Comparison of ENCODE assay signal across 8 cellular contexts in the genomic region with DNA sequence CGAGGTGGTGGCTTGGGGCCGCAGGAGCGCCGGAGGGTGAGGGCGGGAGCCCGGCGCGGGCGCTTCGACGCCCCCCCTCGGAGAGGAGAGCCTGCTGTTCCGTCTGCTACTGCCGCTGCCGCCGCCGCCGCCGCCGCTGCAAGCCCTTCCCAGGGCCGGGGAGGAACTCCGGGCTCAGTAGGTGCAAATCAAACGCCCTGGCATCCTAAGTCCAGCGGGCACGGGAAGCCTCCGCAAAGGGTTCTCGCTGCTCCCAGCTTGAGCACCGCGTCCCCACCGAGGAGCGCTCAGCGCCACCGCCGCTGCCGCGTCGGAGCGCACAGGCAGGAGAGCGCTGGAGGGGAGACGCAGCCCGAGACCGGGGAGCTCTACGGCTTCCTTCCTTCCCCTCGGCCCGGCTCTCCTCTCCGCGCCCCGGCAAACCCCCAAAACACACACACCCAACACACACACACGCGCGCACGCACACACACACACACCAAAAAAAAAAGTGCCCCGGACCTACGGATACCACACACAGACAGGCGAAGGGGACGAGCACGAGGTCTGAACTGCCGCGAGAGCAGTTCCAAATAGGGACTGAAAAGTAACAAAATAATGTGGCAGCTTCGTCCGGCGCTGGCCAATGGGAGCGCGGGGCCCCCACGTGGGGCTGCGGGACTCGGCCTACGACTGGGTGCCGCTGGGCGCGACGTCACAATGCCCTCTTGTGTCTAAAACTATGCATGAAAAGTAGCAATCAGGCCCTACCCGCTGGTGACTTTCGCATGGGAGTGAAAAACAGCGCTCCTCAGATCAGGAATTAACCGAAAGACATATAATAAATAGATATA. TPM values are rescaled to one million over a fixed set of nuclear protein-coding genes. Genes with fewer than 3 reads are reported as not detected.
A peak's percentile ranks its signal among the peaks of the same experiment; 100 is the strongest.
DNase-seq lines count a peak whose midpoint lies in the region; ATAC-seq and TF ChIP-seq lines count a peak whose summit lies in the region.

A gene (minus strand): TSS at position 581 of the 833 bp plus-strand sequence. CDS start 1,119 bp downstream, outside the sequence.

- intact Hi-C loops in adrenal gland (cut with DNase I) (loop anchor here in 1 of 2 donors (10.0 kb wide), 1 partner anchor 373 kb away; no protein-coding TSS in a partner anchor), heart left ventricle (cut with DNase I) (loop anchor here in 9 of 10 donors (2.0 to 10.0 kb wide), 15 partner anchors 67 to 635 kb away; no protein-coding TSS in a partner anchor), posterior cingulate gyrus (cut with DNase I) (loop anchor here (5.0 kb wide), 1 partner anchor 520 kb away; no protein-coding TSS in a partner anchor), upper lobe of right lung (cut with DNase I) (no loop called here)

- H3K36me3 ChIP-seq in adrenal gland (replicated peaks in 1 of 2) (no peaks in the 10 kb centered on the region), heart left ventricle (peaks cover 0 to 12% (median 0%) of the 10 kb centered on the region in 9 donors), upper lobe of right lung (peaks cover 4% of the 10 kb centered on the region)

- peak within 1 kb of the TSS; percentile 98 for H3K27ac Mint-ChIP-seq in T-cell

- H3K4me1 Mint-ChIP-seq in T-cell = peaks cover 36 to 59% (median 53%) of the 10 kb centered on the region in 3 donors

- H3K4me3 ChIP-seq in adrenal gland (peak within 1 kb of the TSS; percentile 32 to 93 (median 68)), heart left ventricle (peak within 1 kb of the TSS; percentile 59 to 93 (median 78)), upper lobe of right lung (peak within 1 kb of the TSS; percentile 86)

- H3K4me1 ChIP-seq in adrenal gland (replicated peaks in 1 of 2) (peaks cover 40 to 75% of the 10 kb centered on the region in 2 donors), heart left ventricle (peaks cover 5 to 84% (median 61%) of the 10 kb centered on the region in 12 donors), upper lobe of right lung (peaks cover 58% of the 10 kb centered on the region)

- DNase-seq in NCI-H1436 (lab: John Stamatoyannopoulos, UW) (peak; percentile 94), T-cell (peak; percentile 96 to 99 (median 98)), adrenal gland (peak; percentile 99 to 100 (median 99)), heart left ventricle (peak; percentile 99), posterior cingulate gyrus (peak; percentile 98 to 100 (median 99)), upper lobe of right lung (peak; percentile 99)

- H3K4me3 Mint-ChIP-seq in T-cell = peak within 1 kb of the TSS; percentile 94 to 98 (median 97)

- TF ChIP-seq POLR2A in adrenal gland (IDR thresholded peaks at IDR 0.05) = peak; percentile 76 to 93
- peak; percentile 83 to 94 for TF ChIP-seq POLR2A in heart left ventricle (IDR thresholded peaks at IDR 0.05)

- H3K36me3 Mint-ChIP-seq in T-cell = peaks cover 18% of the 10 kb centered on the region

- H3K9me3 Mint-ChIP-seq in T-cell = no peaks in the 10 kb centered on the region

- ATAC-seq in HG02798 (IDR thresholded peaks at IDR 0.05; ENCODE audit: poor library complexity, unreplicated experiment) (peak; percentile 60), T-cell (replicated peaks in 1 of 4) (peak; percentile 58 to 69 (median 62)), heart left ventricle (peak; percentile 66 to 76 (median 70)), upper lobe of right lung (peak; percentile 70)

- POLR2A ChIA-PET in T-cell (lab: Charles Lee) = interaction anchor here (0.6 to 1.4 kb wide), 7 partner anchors 33 to 635 kb away, joined by 3 to 8 read pairs (median 4); no protein-coding TSS in a partner anchor

- no peaks in the 10 kb centered on the region for H3K9me3 ChIP-seq in adrenal gland (replicated peaks in 1 of 3)
- no peaks in the 10 kb centered on the region for H3K9me3 ChIP-seq in heart left ventricle
- H3K9me3 ChIP-seq in upper lobe of right lung = no peaks in the 10 kb centered on the region

- H3K27ac ChIP-seq in adrenal gland = peak within 1 kb of the TSS; percentile 76 to 97 (median 94)
- H3K27ac ChIP-seq in heart left ventricle = peak within 1 kb of the TSS; percentile 88 to 98 (median 96)
- peak within 1 kb of the TSS; percentile 98 for H3K27ac ChIP-seq in upper lobe of right lung

- CTCF ChIA-PET in T-cell (lab: Charles Lee) = interaction anchor here in 1 of 2 donors (0.6 to 0.8 kb wide), 2 partner anchors 75 to 351 kb away, joined by 3 to 4 read pairs; no protein-coding TSS in a partner anchor

- TF ChIP-seq CTCF in GM12874 (IDR thresholded peaks at IDR 0.05; ENCODE audit: insufficient read depth, low read depth, low read length) (peak; percentile 38; the same call in 1 of the 2 replicates), adrenal gland (IDR thresholded peaks at IDR 0.05) (peak in 5 of 6 experiments; percentile 25 to 43 (median 39)), heart left ventricle (IDR thresholded peaks at IDR 0.05) (peak; percentile 27 to 76 (median 56)), upper lobe of right lung (IDR thresholded peaks at IDR 0.05) (peak; percentile 59)

- WGBS in adrenal gland, 4 donors = 0 to 1% (median 0%) methylated on average over 21 to 76 of the region's 76 CpGs
- WGBS in heart left ventricle, 4 donors = 0% methylated on average over 47 to 76 of the region's 76 CpGs

- H3K27me3 ChIP-seq in adrenal gland (no peaks in the 10 kb centered on the region), heart left ventricle (peaks cover 0 to 10% (median 0%) of the 10 kb centered on the region in 9 donors), upper lobe of right lung (no peaks in the 10 kb centered on the region)

- H3K27me3 Mint-ChIP-seq in T-cell = peaks cover 0 to 1% of the 10 kb centered on the region in 2 donors

RNA-seq across cellular contexts. Expression of the gene that starts here (rescaled TPM):
- total RNA-seq in T-cell (100 to 1,000 TPM in 4 of 5 donors, 10 to 100 TPM in 1; 99.2 to 174 (median 160) TPM), adrenal gland (10 to 100 TPM in 7 of 8 donors, 1 to 10 TPM in 1; 6.5 to 73.3 (median 40.4) TPM), heart left ventricle (10 to 100 TPM in 7 of 9 donors, 1 to 10 TPM in 2; 9.3 to 49.6 (median 16.4) TPM), upper lobe of right lung (58.8 TPM)
- polyA plus RNA-seq in adrenal gland (10 to 100 TPM in 2 of 3 donors, 1 to 10 TPM in 1; 5.5 to 24.9 (median 10.9) TPM), heart left ventricle (10 to 100 TPM in 1 of 2 donors, 1 to 10 TPM in 1; 4.8 to 16.5 TPM)

Comparison
In these comparisons a context has a peak if more than half of its experiments do, and no peak if none do; other contexts are left out.
1. Peak in every context shown above with its lines: DNase-seq, ATAC-seq, H3K4me3 ChIP-seq and H3K27ac ChIP-seq.